ENCODE assay signal across 18 cellular contexts in the genomic region with DNA sequence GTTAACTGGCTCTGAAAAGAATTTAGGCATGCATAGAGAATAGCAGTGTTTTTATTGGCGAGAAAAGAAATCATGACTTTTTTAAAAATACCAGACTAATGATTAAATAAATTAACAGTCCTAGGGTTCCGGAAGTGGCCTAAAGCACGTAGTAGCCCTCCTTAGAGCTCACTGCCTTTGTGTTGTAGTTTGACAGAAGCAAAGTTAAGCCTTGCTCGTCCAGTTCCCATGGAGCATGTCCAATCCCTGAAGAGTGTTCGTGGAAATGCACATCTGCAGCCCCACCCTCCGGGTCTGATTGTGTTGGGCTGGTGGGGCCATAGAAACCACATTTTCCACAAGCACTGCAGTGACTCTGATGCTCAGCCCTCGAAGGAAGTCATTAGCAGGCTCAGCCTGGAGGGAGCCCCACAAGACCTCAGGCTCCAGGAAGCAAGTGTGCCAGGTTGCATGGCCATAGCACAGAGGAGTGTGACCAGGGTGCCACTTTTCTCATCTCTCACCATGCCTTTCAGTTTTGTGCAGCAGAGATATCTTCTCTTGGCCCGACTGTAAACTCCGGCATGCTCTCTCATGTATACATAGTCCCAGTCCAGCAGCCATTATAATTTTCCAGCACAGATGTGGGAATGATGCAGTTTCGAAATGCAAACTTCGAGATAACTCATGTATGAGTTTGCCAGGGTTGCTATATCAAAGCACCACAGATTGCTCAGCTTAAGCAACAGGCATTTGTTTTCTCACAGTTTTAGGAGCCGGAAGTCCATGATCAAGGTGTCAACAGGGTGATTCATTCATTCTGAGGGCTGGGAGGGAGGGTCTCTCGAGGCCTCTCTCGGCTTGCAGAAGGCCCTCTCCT.
A peak's percentile ranks its signal among the peaks of the same experiment; 100 is the strongest.
DNase-seq lines count a peak whose midpoint lies in the region; ATAC-seq, FAIRE-seq and TF ChIP-seq lines count a peak whose summit lies in the region.
"Had no signal": no experiment of that assay in that cellular context is flagged by ENCODE, and none has a peak within 500 bp of the region (broad histone marks: within the 10 kb centered on the region; RNA-seq: fewer than 3 reads in every experiment).

No MANE protein-coding gene starts in this region.

- CTCF ChIA-PET in H1 (lab: Charles Lee; ENCODE audit: partially characterized antibody), result interaction anchor here (0.6 to 1.5 kb wide), 4 partner anchors 9 to 215 kb away, joined by 3 to 4 read pairs (median 3); no protein-coding TSS in a partner anchor

- H3K23ac ChIP-seq in H1 (ENCODE audit: insufficient read length), result no peak overlapping the region

- POLR2A ChIA-PET in H1 (lab: Charles Lee; ENCODE audit: partially characterized antibody), result no interaction called here

- H3K9me3 Mint-ChIP-seq in nephron, result peaks cover 16% of the 10 kb centered on the region

- no peaks in the 10 kb centered on the region for H3K23me2 ChIP-seq in H1 (ENCODE audit: low read depth, low read length)

- no peak overlapping the region for H2BK5ac ChIP-seq in H1 (ENCODE audit: low read depth, low read length)

- H3K27ac Mint-ChIP-seq in nephron, result peak overlapping the region; percentile 83 to 93 (median 90)

- H4K20me1 ChIP-seq in H1 (replicated peaks in 1 of 2; ENCODE audit: control insufficient read depth in 1 of 2, insufficient read depth in 2 of 2, low read length in 2 of 2), result no peaks in the 10 kb centered on the region

- H2BK12ac ChIP-seq in H1 (ENCODE audit: low read depth, low read length), result no peak overlapping the region

- TF ChIP-seq EP300 in H1 (IDR thresholded peaks at IDR 0.05; ENCODE audit: borderline replicate concordance in 1 of 2, low read depth in 2 of 2, low read length in 2 of 2), result no peak

- no peaks in the 10 kb centered on the region for H3K9me3 ChIP-seq in H1 (ENCODE audit: insufficient read depth in 2 of 2, low read depth in 1 of 2, low read length in 1 of 2)
- H3K9me3 ChIP-seq: ovary had no signal

- H4K5ac ChIP-seq in H1 (ENCODE audit: insufficient read length, low read depth, low read length), result no peak overlapping the region

- H3K27me3 Mint-ChIP-seq in nephron (ENCODE audit: low read depth), result no peaks in the 10 kb centered on the region
- H3K27me3 Mint-ChIP-seq: brain had no signal

- 92% methylated on average over 14 of the region's 14 CpGs; no CpG with 5 or more reads in 1 of the 2 experiments for WGBS in H1 (ENCODE audit: extremely low coverage in 1 of 2, insufficient coverage in 1 of 2, insufficient read length in 1 of 2, insufficient replicate concordance in 2 of 2, low coverage in 1 of 2, low lambda C conversion rate in 2 of 2, missing lambda C conversion rate in 1 of 2), 2 experiments

- H3K79me2 ChIP-seq in H1 (ENCODE audit: control insufficient read depth in 1 of 2, insufficient read depth in 2 of 2, low read length in 2 of 2), result no peaks in the 10 kb centered on the region

- no peak for TF ChIP-seq POLR2A in H1 (IDR thresholded peaks at IDR 0.05; ENCODE audit: control extremely low read depth in 1 of 2, low read depth in 2 of 2, low read length in 2 of 2)

- H3K4me1 ChIP-seq in H1 (replicated peaks in 1 of 4; ENCODE audit: control insufficient read depth in 3 of 4, insufficient read depth in 4 of 4, low read length in 3 of 4), result no peaks in the 10 kb centered on the region; a peak in 1 of 7 replicates

- H3K36me3 ChIP-seq in H1 (ENCODE audit: control insufficient read depth in 2 of 4, insufficient read depth in 4 of 4, low read length in 3 of 4), result no peaks in the 10 kb centered on the region
- H3K36me3 ChIP-seq in brain microvascular endothelial cell (replicated peaks), result no peaks in the 10 kb centered on the region
- H3K36me3 ChIP-seq: ovary had no signal

- H3K14ac ChIP-seq in H1 (ENCODE audit: insufficient read length), result peak overlapping the region; percentile 16

- H3K36me3 Mint-ChIP-seq in nephron (ENCODE audit: low read depth), result peaks cover 3% of the 10 kb centered on the region

- no peak overlapping the region for H2AK5ac ChIP-seq in H1 (ENCODE audit: low read depth, low read length)

- H2AFZ ChIP-seq in H1 (ENCODE audit: low read length), result no peak overlapping the region

- peaks cover 13% of the 10 kb centered on the region for H3K4me1 Mint-ChIP-seq in nephron

- H2BK120ac ChIP-seq in H1 (replicated peaks; ENCODE audit: low read depth, low read length), result no peak overlapping the region

- no peak overlapping the region for H2BK15ac ChIP-seq in H1 (ENCODE audit: low read length)

- no peak for ATAC-seq in HG02763 (IDR thresholded peaks at IDR 0.05; ENCODE audit: unreplicated experiment)
- ATAC-seq: stimulated activated naive CD8-positive, alpha-beta T cell treated with anti-CD3 and anti-CD28 coated beads, Interleukin-15, Interleukin-2, amounts not matched to agents 100 U/mL and 50 U/mL, for 24 hours had no signal

- H3K4me3 ChIP-seq in H1 (ENCODE audit: extremely low read depth in 1 of 4, insufficient read depth in 2 of 4, low read depth in 3 of 4, low read length in 4 of 4), result no peak overlapping the region
- no peak overlapping the region for H3K4me3 ChIP-seq in brain microvascular endothelial cell (ENCODE audit: low read depth, low read length)
- H3K4me3 ChIP-seq: ovary, smooth muscle cell had no signal

- no peak overlapping the region for H2BK20ac ChIP-seq in H1 (ENCODE audit: low read length)

- no peak overlapping the region for H4K91ac ChIP-seq in H1 (replicated peaks; ENCODE audit: insufficient read length, low read length)

- no peak overlapping the region for H4K8ac ChIP-seq in H1 (ENCODE audit: extremely low read depth, insufficient read depth, low read length)

- no peak for TF ChIP-seq RAD21 in H1 (IDR thresholded peaks at IDR 0.05 in 1 of 2, conservative IDR thresholded peaks at IDR 0.05 in 1 of 2; ENCODE audit: low read depth in 2 of 2, low read length in 2 of 2)

- DNase-seq in AG20443 (ENCODE audit: low spot score), result peak; percentile 90
- peak; percentile 58 for DNase-seq in HS-5 (ENCODE audit: low read depth)
- no peak for DNase-seq in H1 (ENCODE audit: low read depth in 1 of 2, low spot score in 2 of 2)
- DNase-seq in stimulated activated naive CD4-positive, alpha-beta T cell treated with Interleukin-2 at 50 U/mL for 16 hours (lab: John Stamatoyannopoulos, UW), result no peak
- no peak for DNase-seq in brain microvascular endothelial cell
- DNase-seq: activated effector memory CD4-positive, alpha-beta T cell treated with Interleukin-2 at 50 U/mL for 16 hours; effector CD8-positive, alpha-beta T cell; NCI-H2029 treated with DMSO at 0.1 percent for 48 hours; NCI-H69; ovary; stimulated activated naive CD8-positive, alpha-beta T cell treated with anti-CD3 and anti-CD28 coated beads, Interleukin-15, Interleukin-2, amounts not matched to agents 100 U/mL and 50 U/mL, for 24 hours had no signal

- no peak overlapping the region for H3K27ac ChIP-seq in H1 (ENCODE audit: low read depth, low read length)
- H3K27ac ChIP-seq in brain microvascular endothelial cell, result no peak overlapping the region
- H3K27ac ChIP-seq: ovary, VCaP had no signal

- H3K4me3 Mint-ChIP-seq in nephron, result no peak overlapping the region
- H3K4me3 Mint-ChIP-seq: brain had no signal

- in situ Hi-C loops in brain microvascular endothelial cell (cut with HindIII; ENCODE audit: low pct_ligation_motif_present, low sequenced_read_pairs), result no loop called here

- no peaks in the 10 kb centered on the region for H3K27me3 ChIP-seq in H1 (replicated peaks in 1 of 4; ENCODE audit: control insufficient read depth in 3 of 4, extremely low read depth in 1 of 4, insufficient read depth in 3 of 4, low read length in 3 of 4)
- H3K27me3 ChIP-seq in brain microvascular endothelial cell (replicated peaks), result no peaks in the 10 kb centered on the region
- H3K27me3 ChIP-seq: ovary had no signal

- H3K4ac ChIP-seq in H1 (replicated peaks; ENCODE audit: insufficient read length, low read depth, low read length), result no peak overlapping the region

- H3K18ac ChIP-seq in H1 (ENCODE audit: extremely low read depth, low read length), result no peak overlapping the region

- FAIRE-seq in H1 (lab: Jason Lieb, UNC), result no peak
- FAIRE-seq: GM19239, keratinocyte had no signal

- no peaks in the 10 kb centered on the region for H3K79me1 ChIP-seq in H1 (ENCODE audit: low read depth, low read length)

- H3K9ac ChIP-seq in H1 (replicated peaks in 1 of 4; ENCODE audit: extremely low read depth in 1 of 4, low read depth in 3 of 4, low read length in 3 of 4), result no peak overlapping the region

- no peak overlapping the region for H3K4me2 ChIP-seq in H1 (ENCODE audit: insufficient read depth in 1 of 2, low read depth in 2 of 2, low read length in 2 of 2)
- H3K4me2 ChIP-seq: smooth muscle cell had no signal

- no peak overlapping the region for H3K56ac ChIP-seq in H1 (replicated peaks; ENCODE audit: insufficient read length, low read depth, low read length)

- TF ChIP-seq CTCF in H1 (IDR thresholded peaks at IDR 0.05; ENCODE audit: control extremely low read depth in 1 of 3, insufficient read depth in 1 of 3, low read depth in 1 of 3, low read length in 3 of 3) (no peak), nephron (IDR thresholded peaks at IDR 0.05; ENCODE audit: unreplicated experiment in 3 of 3) (no peak), brain microvascular endothelial cell (IDR thresholded peaks at IDR 0.05; ENCODE audit: low read depth, low read length, missing control alignments) (no peak)

TF ChIP-seq in H1, 55 proteins besides CTCF, POLR2A, EP300 and RAD21 (continues in another document):
- TF ChIP-seq BRCA1 (IDR thresholded peaks at IDR 0.05; ENCODE audit: low read depth, low read length) (no peak), CBX5 (IDR thresholded peaks at IDR 0.05; ENCODE audit: low read depth, low read length) (no peak), NANOG (IDR thresholded peaks at IDR 0.05; ENCODE audit: insufficient read depth, low read depth, low read length, poor library complexity, severe bottlenecking) (no peak), NRF1 (IDR thresholded peaks at IDR 0.05; ENCODE audit: low read depth, low read length) (no peak), RXRA (IDR thresholded peaks at IDR 0.05; ENCODE audit: insufficient read depth, low read depth, low read length) (no peak), KDM4A (IDR thresholded peaks at IDR 0.05; ENCODE audit: low read depth, low read length, severe bottlenecking) (no peak), CEBPB (IDR thresholded peaks at IDR 0.05; ENCODE audit: low read depth, low read length) (no peak)
- TF ChIP-seq, protein P1, sequence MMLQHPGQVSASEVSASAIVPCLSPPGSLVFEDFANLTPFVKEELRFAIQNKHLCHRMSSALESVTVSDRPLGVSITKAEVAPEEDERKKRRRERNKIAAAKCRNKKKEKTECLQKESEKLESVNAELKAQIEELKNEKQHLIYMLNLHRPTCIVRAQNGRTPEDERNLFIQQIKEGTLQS (IDR thresholded peaks at IDR 0.05; ENCODE audit: insufficient read depth, low read depth, low read length), result no peak
- TF ChIP-seq, protein P2, sequence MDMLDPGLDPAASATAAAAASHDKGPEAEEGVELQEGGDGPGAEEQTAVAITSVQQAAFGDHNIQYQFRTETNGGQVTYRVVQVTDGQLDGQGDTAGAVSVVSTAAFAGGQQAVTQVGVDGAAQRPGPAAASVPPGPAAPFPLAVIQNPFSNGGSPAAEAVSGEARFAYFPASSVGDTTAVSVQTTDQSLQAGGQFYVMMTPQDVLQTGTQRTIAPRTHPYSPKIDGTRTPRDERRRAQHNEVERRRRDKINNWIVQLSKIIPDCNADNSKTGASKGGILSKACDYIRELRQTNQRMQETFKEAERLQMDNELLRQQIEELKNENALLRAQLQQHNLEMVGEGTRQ (IDR thresholded peaks at IDR 0.05; ENCODE audit: low read length), result no peak

Comparison
In these comparisons a context has a peak if more than half of its experiments do, and no peak if none do; other contexts are left out.
1. DNase-seq: peak in AG20443 (single experiment) and HS-5 (single experiment); none in H1 (0 of 2), stimulated activated naive CD4-positive, alpha-beta T cell treated with Interleukin-2 at 50 U/mL for 16 hours (single experiment) and brain microvascular endothelial cell (single experiment).